Comparison of ENCODE assay signal across 2 cellular contexts in genomic region chr1:77253211-77253610, GRCh38.
TF ChIP-seq lines count a peak whose summit lies in the region.

No MANE protein-coding gene starts in this region.

TF ChIP-seq in GM23338, 12 proteins besides CTCF, POLR2A, EP300 and RAD21:
- TF ChIP-seq EZH2 (IDR thresholded peaks at IDR 0.05; ENCODE audit: low read depth, unreplicated experiment) = no peak
- no peak for TF ChIP-seq ZNF462 (CRISPR knock-in tag; IDR thresholded peaks at IDR 0.05)
- no peak for TF ChIP-seq NANOG (IDR thresholded peaks at IDR 0.05; ENCODE audit: borderline replicate concordance)
- TF ChIP-seq CREB1 (CRISPR knock-in tag; IDR thresholded peaks at IDR 0.05; ENCODE audit: low read depth) = no peak
- no peak for TF ChIP-seq ZNF331 (CRISPR knock-in tag; IDR thresholded peaks at IDR 0.05; ENCODE audit: low read depth)
- no peak for TF ChIP-seq EZH2phosphoT487 (IDR thresholded peaks at IDR 0.05; ENCODE audit: unreplicated experiment)
- no peak for TF ChIP-seq POLR2AphosphoS5 (IDR thresholded peaks at IDR 0.05; ENCODE audit: low read depth)
- TF ChIP-seq REST (IDR thresholded peaks at IDR 0.05; ENCODE audit: unreplicated experiment) = no peak
- TF ChIP-seq ETS1 (IDR thresholded peaks at IDR 0.05) = no peak
- TF ChIP-seq JUNB (IDR thresholded peaks at IDR 0.05; ENCODE audit: unreplicated experiment) = no peak
- TF ChIP-seq STAT1 (IDR thresholded peaks at IDR 0.05; ENCODE audit: unreplicated experiment) = no peak

TF ChIP-seq in K562, 482 proteins besides CTCF, POLR2A, EP300 and RAD21:
- TF ChIP-seq SPI1 (IDR thresholded peaks at IDR 0.05; ENCODE audit: borderline replicate concordance, low read depth, low read length) (peak; percentile 16; the same call in 1 of the 2 replicates), BHLHE40 (IDR thresholded peaks at IDR 0.05; ENCODE audit: low read length) (no peak)
TF ChIP-seq in K562: peak in this region for 1.
